Comparison of ENCODE assay signal across 1 cellular context in the genomic region with DNA sequence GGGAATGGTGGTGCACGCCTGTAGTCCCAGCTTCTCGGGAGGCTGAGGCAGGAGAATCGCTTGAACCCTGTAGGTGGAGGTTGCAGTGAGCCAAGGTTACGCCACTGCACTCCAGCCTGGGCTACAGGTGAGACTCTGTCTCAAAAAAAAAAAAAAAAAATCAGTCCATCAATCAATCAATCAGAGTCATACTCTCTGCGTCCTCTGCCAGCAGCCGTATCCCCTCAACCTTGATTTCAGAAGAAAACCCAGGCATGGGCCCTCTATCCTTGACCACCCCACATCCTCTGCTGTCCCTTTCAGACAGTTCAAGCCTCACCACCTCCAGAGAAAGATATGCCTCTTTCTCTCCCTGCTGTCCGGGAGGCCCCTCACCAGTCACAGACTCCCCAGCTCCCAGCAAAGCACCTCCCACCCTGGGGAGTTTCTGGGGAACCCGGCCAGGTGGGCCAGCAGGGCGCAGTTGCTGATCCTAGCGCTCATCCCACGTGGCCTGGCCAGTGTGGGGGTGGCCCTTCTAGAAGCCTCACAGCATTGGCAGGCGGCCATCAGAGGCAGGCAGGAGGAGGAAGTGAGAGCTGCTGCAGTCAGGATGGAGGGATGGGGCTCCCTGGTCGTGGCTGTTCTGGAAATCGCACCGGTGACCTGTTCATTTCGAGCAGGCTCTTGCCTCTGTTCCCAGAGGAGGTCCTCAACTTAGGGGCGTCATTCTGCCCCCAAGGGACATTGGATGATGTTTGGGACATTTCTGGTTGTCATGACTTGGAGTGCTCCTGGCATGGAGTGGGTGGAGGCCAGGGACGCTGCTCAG.
TF ChIP-seq lines count a peak whose summit lies in the region.

No MANE protein-coding gene starts in this region.

TF ChIP-seq in WTC11, 78 proteins besides CTCF, POLR2A, EP300 and RAD21 (continued from another document):
- no peak for TF ChIP-seq STAT6 (CRISPR knock-in tag; conservative IDR thresholded peaks at IDR 0.05; ENCODE audit: low read depth)
- TF ChIP-seq PRRX2 (CRISPR knock-in tag; IDR thresholded peaks at IDR 0.05), result no peak
- no peak for TF ChIP-seq ZNF532 (CRISPR knock-in tag; IDR thresholded peaks at IDR 0.05; ENCODE audit: borderline replicate concordance)
- TF ChIP-seq TP53 (CRISPR knock-in tag; IDR thresholded peaks at IDR 0.05), result no peak
- TF ChIP-seq, protein P1, sequence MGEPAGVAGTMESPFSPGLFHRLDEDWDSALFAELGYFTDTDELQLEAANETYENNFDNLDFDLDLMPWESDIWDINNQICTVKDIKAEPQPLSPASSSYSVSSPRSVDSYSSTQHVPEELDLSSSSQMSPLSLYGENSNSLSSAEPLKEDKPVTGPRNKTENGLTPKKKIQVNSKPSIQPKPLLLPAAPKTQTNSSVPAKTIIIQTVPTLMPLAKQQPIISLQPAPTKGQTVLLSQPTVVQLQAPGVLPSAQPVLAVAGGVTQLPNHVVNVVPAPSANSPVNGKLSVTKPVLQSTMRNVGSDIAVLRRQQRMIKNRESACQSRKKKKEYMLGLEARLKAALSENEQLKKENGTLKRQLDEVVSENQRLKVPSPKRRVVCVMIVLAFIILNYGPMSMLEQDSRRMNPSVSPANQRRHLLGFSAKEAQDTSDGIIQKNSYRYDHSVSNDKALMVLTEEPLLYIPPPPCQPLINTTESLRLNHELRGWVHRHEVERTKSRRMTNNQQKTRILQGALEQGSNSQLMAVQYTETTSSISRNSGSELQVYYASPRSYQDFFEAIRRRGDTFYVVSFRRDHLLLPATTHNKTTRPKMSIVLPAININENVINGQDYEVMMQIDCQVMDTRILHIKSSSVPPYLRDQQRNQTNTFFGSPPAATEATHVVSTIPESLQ (CRISPR knock-in tag; IDR thresholded peaks at IDR 0.05), result no peak
- no peak for TF ChIP-seq ZNF396 (CRISPR knock-in tag; IDR thresholded peaks at IDR 0.05; ENCODE audit: borderline replicate concordance)
- TF ChIP-seq NR1H2 (CRISPR knock-in tag; IDR thresholded peaks at IDR 0.05), result no peak
- no peak for TF ChIP-seq SMAD3 (CRISPR knock-in tag; IDR thresholded peaks at IDR 0.05; ENCODE audit: borderline replicate concordance)
- TF ChIP-seq, protein P2, sequence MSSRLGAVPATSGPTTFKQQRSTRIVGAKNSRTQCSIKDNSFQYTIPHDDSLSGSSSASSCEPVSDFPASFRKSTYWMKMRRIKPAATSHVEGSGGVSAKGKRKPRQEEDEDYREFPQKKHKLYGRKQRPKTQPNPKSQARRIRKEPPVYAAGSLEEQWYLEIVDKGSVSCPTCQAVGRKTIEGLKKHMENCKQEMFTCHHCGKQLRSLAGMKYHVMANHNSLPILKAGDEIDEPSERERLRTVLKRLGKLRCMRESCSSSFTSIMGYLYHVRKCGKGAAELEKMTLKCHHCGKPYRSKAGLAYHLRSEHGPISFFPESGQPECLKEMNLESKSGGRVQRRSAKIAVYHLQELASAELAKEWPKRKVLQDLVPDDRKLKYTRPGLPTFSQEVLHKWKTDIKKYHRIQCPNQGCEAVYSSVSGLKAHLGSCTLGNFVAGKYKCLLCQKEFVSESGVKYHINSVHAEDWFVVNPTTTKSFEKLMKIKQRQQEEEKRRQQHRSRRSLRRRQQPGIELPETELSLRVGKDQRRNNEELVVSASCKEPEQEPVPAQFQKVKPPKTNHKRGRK (CRISPR knock-in tag; IDR thresholded peaks at IDR 0.05; ENCODE audit: borderline replicate concordance), result no peak
- no peak for TF ChIP-seq SMAD4 (CRISPR knock-in tag; IDR thresholded peaks at IDR 0.05)
- TF ChIP-seq, protein P3, sequence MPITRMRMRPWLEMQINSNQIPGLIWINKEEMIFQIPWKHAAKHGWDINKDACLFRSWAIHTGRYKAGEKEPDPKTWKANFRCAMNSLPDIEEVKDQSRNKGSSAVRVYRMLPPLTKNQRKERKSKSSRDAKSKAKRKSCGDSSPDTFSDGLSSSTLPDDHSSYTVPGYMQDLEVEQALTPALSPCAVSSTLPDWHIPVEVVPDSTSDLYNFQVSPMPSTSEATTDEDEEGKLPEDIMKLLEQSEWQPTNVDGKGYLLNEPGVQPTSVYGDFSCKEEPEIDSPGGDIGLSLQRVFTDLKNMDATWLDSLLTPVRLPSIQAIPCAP (CRISPR knock-in tag; IDR thresholded peaks at IDR 0.05), result no peak
- TF ChIP-seq EMX1 (CRISPR knock-in tag; IDR thresholded peaks at IDR 0.05), result no peak
